ENCODE assay signal across 8 cellular contexts in genomic region chr3:124886168-124887051, GRCh38.
DNase-seq lines count a peak whose midpoint lies in the region; ATAC-seq lines count a peak whose summit lies in the region.

No MANE protein-coding gene starts in this region.

- H3K4me1 ChIP-seq in rectal smooth muscle tissue (ENCODE audit: control insufficient read depth, insufficient read depth, low read length) = peaks cover 8% of the 10 kb centered on the region

- H3K27me3 ChIP-seq in rectal smooth muscle tissue (ENCODE audit: control insufficient read depth, insufficient read depth, low read length) = no peaks in the 10 kb centered on the region

- peak overlapping the region; percentile 60 for H3K27ac ChIP-seq in rectal smooth muscle tissue (ENCODE audit: low read depth, low read length)

- peak overlapping the region; percentile 16 for H3K9ac ChIP-seq in rectal smooth muscle tissue (ENCODE audit: low read length)

- H3K36me3 ChIP-seq in rectal smooth muscle tissue (ENCODE audit: control insufficient read depth, insufficient read depth, low read length) = no peaks in the 10 kb centered on the region

- ATAC-seq in HG02588 (IDR thresholded peaks at IDR 0.05; ENCODE audit: unreplicated experiment) = peak; percentile 59
- ATAC-seq in HG03457 (IDR thresholded peaks at IDR 0.05; ENCODE audit: unreplicated experiment) = no peak

- H3K4me3 ChIP-seq in rectal smooth muscle tissue (ENCODE audit: low read length) = peak overlapping the region; percentile 75

- peak; percentile 2 to 61 (median 57) for DNase-seq in NCI-H1417 (lab: John Stamatoyannopoulos, UW)
- no peak for DNase-seq in NCI-H1417 treated with DMSO at 0.1 percent for 48 hours (lab: John Stamatoyannopoulos, UW)
- DNase-seq in RKO (ENCODE audit: low spot score) = peak; percentile 56
- DNase-seq in amniotic stem cell (lab: John Stamatoyannopoulos, UW) = peak; percentile 29
- peak in 39 of 51 donors; percentile 14 to 80 (median 51) for DNase-seq in hypothalamus (lab: John Stamatoyannopoulos, UW)
